In the genomic region with DNA sequence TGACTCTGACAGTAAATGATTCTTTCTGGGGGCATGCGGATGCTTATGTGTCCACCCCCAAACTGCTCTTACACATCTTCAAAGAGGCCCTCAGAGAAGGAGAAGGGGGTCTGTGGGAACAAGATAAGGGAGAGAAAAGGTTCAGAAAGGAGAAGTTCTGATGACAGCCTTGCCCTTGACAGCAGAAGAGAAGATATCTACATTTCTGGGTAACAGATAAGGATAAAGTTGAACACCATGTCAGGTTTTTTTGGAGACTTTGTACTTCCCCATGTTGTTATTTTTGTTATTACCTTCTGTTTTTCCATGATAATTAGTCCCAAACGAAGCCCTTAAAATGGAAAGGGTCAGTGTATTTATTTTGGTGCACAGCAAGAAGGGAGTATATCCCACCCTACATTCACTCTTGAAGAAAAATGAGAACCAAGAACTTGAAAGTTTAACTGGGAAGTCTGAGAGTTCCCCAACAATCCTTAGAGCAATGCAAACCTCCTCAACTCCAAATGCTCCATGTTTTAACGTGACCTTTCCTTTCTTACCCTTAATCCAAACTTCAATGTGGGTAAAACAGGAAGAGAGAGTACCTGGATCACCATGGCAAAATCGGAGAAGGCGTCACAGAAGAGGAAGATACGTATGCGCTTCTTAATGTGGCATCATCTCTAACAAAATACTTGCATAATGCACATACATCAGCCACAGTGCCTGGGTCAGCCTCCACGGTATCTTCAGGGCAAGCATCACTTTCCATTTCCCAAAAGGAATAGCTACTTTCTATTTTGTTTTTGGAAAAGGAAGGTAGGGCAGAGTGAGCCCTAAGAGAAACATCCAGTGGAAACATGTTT, we compare ENCODE assay signal across 22 cellular contexts. TPM values are rescaled to one million over a fixed set of nuclear protein-coding genes. Genes with fewer than 3 reads are reported as not detected.
DNase-seq lines count a peak whose midpoint lies in the region; ATAC-seq, FAIRE-seq and TF ChIP-seq lines count a peak whose summit lies in the region.
"Had no signal": no experiment of that assay in that cellular context is flagged by ENCODE, and none has a peak within 500 bp of the region (broad histone marks: within the 10 kb centered on the region; RNA-seq: fewer than 3 reads in every experiment).

No MANE protein-coding gene starts in this region.

- H3K56ac ChIP-seq in H1 (replicated peaks; ENCODE audit: insufficient read length, low read depth, low read length), result no peak overlapping the region

- no peak overlapping the region for H4K8ac ChIP-seq in H1 (ENCODE audit: extremely low read depth, insufficient read depth, low read length)

- CTCF ChIA-PET in H1 (lab: Charles Lee; ENCODE audit: partially characterized antibody), result no interaction called here

- no peak overlapping the region for H3K4ac ChIP-seq in H1 (replicated peaks; ENCODE audit: insufficient read length, low read depth, low read length)

- no peak for TF ChIP-seq CTCF in H1 (IDR thresholded peaks at IDR 0.05; ENCODE audit: control extremely low read depth in 1 of 3, insufficient read depth in 1 of 3, low read depth in 1 of 3, low read length in 3 of 3)

- no peak overlapping the region for H3K9ac ChIP-seq in H1 (replicated peaks in 1 of 4; ENCODE audit: extremely low read depth in 1 of 4, low read depth in 3 of 4, low read length in 3 of 4)
- H3K9ac ChIP-seq: SK-N-SH had no signal

- no peak overlapping the region for H2BK120ac ChIP-seq in H1 (replicated peaks; ENCODE audit: low read depth, low read length)

- no peaks in the 10 kb centered on the region for H3K79me1 ChIP-seq in H1 (ENCODE audit: low read depth, low read length)

- H3K9me3 ChIP-seq in H1 (ENCODE audit: insufficient read depth in 2 of 2, low read depth in 1 of 2, low read length in 1 of 2), result no peaks in the 10 kb centered on the region
- H3K9me3 ChIP-seq: A549, MG63, SK-N-SH had no signal

- H3K4me2 ChIP-seq in H1 (ENCODE audit: insufficient read depth in 1 of 2, low read depth in 2 of 2, low read length in 2 of 2), result no peak overlapping the region
- H3K4me2 ChIP-seq: A549, GM23338, SK-N-SH had no signal

- H2BK20ac ChIP-seq in H1 (ENCODE audit: low read length), result no peak overlapping the region

- TF ChIP-seq EP300 in H1 (IDR thresholded peaks at IDR 0.05; ENCODE audit: borderline replicate concordance in 1 of 2, low read depth in 2 of 2, low read length in 2 of 2), result no peak

- ATAC-seq in HG02870 (IDR thresholded peaks at IDR 0.05; ENCODE audit: unreplicated experiment), result no peak
- ATAC-seq in HG02798 (IDR thresholded peaks at IDR 0.05; ENCODE audit: poor library complexity, unreplicated experiment), result no peak
- ATAC-seq: A549, GM12878, GM23338, HepG2, Panc1, Right ventricle myocardium inferior had no signal

- no peak overlapping the region for H3K23ac ChIP-seq in H1 (ENCODE audit: insufficient read length)

- H2BK15ac ChIP-seq in H1 (ENCODE audit: low read length), result no peak overlapping the region

- no peak overlapping the region for H3K14ac ChIP-seq in H1 (ENCODE audit: insufficient read length)

- no peak for FAIRE-seq in H1 (lab: Jason Lieb, UNC)
- FAIRE-seq: A549, GM12878, HepG2 had no signal

- H3K4me3 ChIP-seq in H1 (ENCODE audit: extremely low read depth in 1 of 4, insufficient read depth in 2 of 4, low read depth in 3 of 4, low read length in 4 of 4), result no peak overlapping the region
- H3K4me3 ChIP-seq: A549, GM12878, GM23338, MG63 had no signal

- H3K79me2 ChIP-seq in H1 (ENCODE audit: control insufficient read depth in 1 of 2, insufficient read depth in 2 of 2, low read length in 2 of 2), result no peaks in the 10 kb centered on the region

- POLR2A ChIA-PET in H1 (lab: Charles Lee; ENCODE audit: partially characterized antibody), result no interaction called here

- in situ Hi-C loops in KBM-7 (cut with MboI; ENCODE audit: low pct_unique_long_range_greater_than_20kb, low sequenced_read_pairs), result no loop called here

- H3K36me3 ChIP-seq in H1 (ENCODE audit: control insufficient read depth in 2 of 4, insufficient read depth in 4 of 4, low read length in 3 of 4), result no peaks in the 10 kb centered on the region
- H3K36me3 ChIP-seq: MG63 had no signal

- no peaks in the 10 kb centered on the region for H3K27me3 ChIP-seq in H1 (replicated peaks in 1 of 4; ENCODE audit: control insufficient read depth in 3 of 4, extremely low read depth in 1 of 4, insufficient read depth in 3 of 4, low read length in 3 of 4)
- H3K27me3 ChIP-seq: MG63 had no signal

- no peak overlapping the region for H3K27ac ChIP-seq in H1 (ENCODE audit: low read depth, low read length)
- H3K27ac ChIP-seq: A549, C4-2B had no signal

- H3K23me2 ChIP-seq in H1 (ENCODE audit: low read depth, low read length), result no peaks in the 10 kb centered on the region

- TF ChIP-seq RAD21 in H1 (IDR thresholded peaks at IDR 0.05 in 1 of 2, conservative IDR thresholded peaks at IDR 0.05 in 1 of 2; ENCODE audit: low read depth in 2 of 2, low read length in 2 of 2), result no peak

- H2AFZ ChIP-seq in H1 (ENCODE audit: low read length), result 0 out of 2 replicates have a peak overlapping the region, but pooled peaks have one; percentile 9
- H2AFZ ChIP-seq: GM23338 had no signal

- H2BK5ac ChIP-seq in H1 (ENCODE audit: low read depth, low read length), result no peak overlapping the region

- no peaks in the 10 kb centered on the region for H4K20me1 ChIP-seq in H1 (replicated peaks in 1 of 2; ENCODE audit: control insufficient read depth in 1 of 2, insufficient read depth in 2 of 2, low read length in 2 of 2)

- H3K4me1 ChIP-seq in H1 (replicated peaks in 1 of 4; ENCODE audit: control insufficient read depth in 3 of 4, insufficient read depth in 4 of 4, low read length in 3 of 4), result peaks cover 0 to 6% (median 1%) of the 10 kb centered on the region in 4 experiments; a peak in 2 of 7 replicates
- H3K4me1 ChIP-seq: A549 had no signal

- TF ChIP-seq POLR2A in H1 (IDR thresholded peaks at IDR 0.05; ENCODE audit: control extremely low read depth in 1 of 2, low read depth in 2 of 2, low read length in 2 of 2), result no peak

- WGBS in H1 (ENCODE audit: extremely low coverage in 1 of 2, insufficient coverage in 1 of 2, insufficient read length in 1 of 2, insufficient replicate concordance in 2 of 2, low coverage in 1 of 2, low lambda C conversion rate in 2 of 2, missing lambda C conversion rate in 1 of 2), 2 experiments, result 85% methylated on average over 8 of the region's 8 CpGs; no CpG with 5 or more reads in 1 of the 2 experiments

- no peak overlapping the region for H4K91ac ChIP-seq in H1 (replicated peaks; ENCODE audit: insufficient read length, low read length)

- no peak overlapping the region for H3K18ac ChIP-seq in H1 (ENCODE audit: extremely low read depth, low read length)

- DNase-seq in CD1c-positive myeloid dendritic cell (ENCODE audit: extremely low spot score), result peak; percentile 25
- DNase-seq in KBM-7, result peak; percentile 96
- peak; percentile 30 for DNase-seq in SKM-1 (lab: John Stamatoyannopoulos, UW; ENCODE audit: unreplicated experiment)
- no peak for DNase-seq in H1 (ENCODE audit: low read depth in 1 of 2, low spot score in 2 of 2)
- DNase-seq in T1000 (lab: John Stamatoyannopoulos, UW), result no peak
- no peak for DNase-seq in DMS53 (lab: John Stamatoyannopoulos, UW)
- DNase-seq: Calu3, DMS79, MG63, NCI-H1417, NCI-H2029, NCI-H774, SK-N-SH had no signal

- no peak overlapping the region for H4K5ac ChIP-seq in H1 (ENCODE audit: insufficient read length, low read depth, low read length)

- H2AK5ac ChIP-seq in H1 (ENCODE audit: low read depth, low read length), result no peak overlapping the region

- H2BK12ac ChIP-seq in H1 (ENCODE audit: low read depth, low read length), result no peak overlapping the region

TF ChIP-seq in H1, 55 proteins besides CTCF, POLR2A, EP300 and RAD21:
- TF ChIP-seq, protein P1, sequence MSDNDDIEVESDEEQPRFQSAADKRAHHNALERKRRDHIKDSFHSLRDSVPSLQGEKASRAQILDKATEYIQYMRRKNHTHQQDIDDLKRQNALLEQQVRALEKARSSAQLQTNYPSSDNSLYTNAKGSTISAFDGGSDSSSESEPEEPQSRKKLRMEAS (IDR thresholded peaks at IDR 0.05), result no peak
- TF ChIP-seq ZNF274 (IDR thresholded peaks at IDR 0.05; ENCODE audit: borderline replicate concordance, extremely low read depth, low read length), result no peak
- TF ChIP-seq TCF12 (IDR thresholded peaks at IDR 0.05; ENCODE audit: low read depth, low read length), result no peak
- TF ChIP-seq JUND (IDR thresholded peaks at IDR 0.05; ENCODE audit: low read length), result no peak
- no peak for TF ChIP-seq SP1 (IDR thresholded peaks at IDR 0.05; ENCODE audit: low read depth, low read length)
TF ChIP-seq in H1: peak in this region for 0.

RNA-seq across cellular contexts. Expression of a gene that starts 49.1 kb away (rescaled TPM):
- total RNA-seq in H1 (2021; fragmentation: NEBNext Ultra II Directional; extraction: Animal tissue kit (Norgen Biotek cat#: 25700)), result 25.3 and 26.8 TPM in 2 replicates
- 3.0 and 3.6 TPM in 2 replicates for polyA plus RNA-seq in H1 (2011; rRNA removed)
- 4.7 TPM for polyA plus RNA-seq in H1 (2011; cell fraction: cytosol; rRNA removed)
- 4.2 TPM for polyA plus RNA-seq in H1 (2011; cell fraction: nucleus; rRNA removed)
- 6.0 to 12.4 TPM (median 9.6 TPM) in 4 replicates for polyA plus RNA-seq in H1 (2012, experiment 1 of 2)
- polyA plus RNA-seq in H1 (2012, experiment 2 of 2), result 0.62 TPM
- polyA plus RNA-seq in H1 (2013, experiment 1 of 2), result 9.6 TPM
- 10.0 TPM for polyA plus RNA-seq in H1 (2013, experiment 2 of 2)
- 20.7 and 29.6 TPM in 2 replicates for polyA minus RNA-seq in H1 (2011; rRNA and poly(A)+ RNA removed)
- polyA minus RNA-seq in H1 (2011; cell fraction: cytosol; rRNA and poly(A)+ RNA removed), result 10.6 TPM
- 23.9 TPM for polyA minus RNA-seq in H1 (2011; cell fraction: nucleus; rRNA and poly(A)+ RNA removed)

Comparison
In these comparisons a context has a peak if more than half of its experiments do, and no peak if none do; other contexts are left out.
1. DNase-seq: peak in CD1c-positive myeloid dendritic cell (single experiment), KBM-7 (single experiment) and SKM-1 (single experiment); none in H1 (0 of 2), T1000 (single experiment) and DMS53 (single experiment).